In genomic region chr12:70659077-70659606, GRCh38 we compare ENCODE assay signal across 1 cellular context.
TF ChIP-seq lines count a peak whose summit lies in the region.

No MANE protein-coding gene starts in this region.

TF ChIP-seq in H1, 55 proteins besides CTCF, POLR2A, EP300 and RAD21:
- TF ChIP-seq BACH1 (IDR thresholded peaks at IDR 0.05; ENCODE audit: low read length), result no peak
- TF ChIP-seq KDM4A (IDR thresholded peaks at IDR 0.05; ENCODE audit: low read depth, low read length, severe bottlenecking), result no peak
- TF ChIP-seq NRF1 (IDR thresholded peaks at IDR 0.05; ENCODE audit: low read depth, low read length), result no peak
- no peak for TF ChIP-seq SIRT6 (IDR thresholded peaks at IDR 0.05; ENCODE audit: low read length)
- TF ChIP-seq RXRA (IDR thresholded peaks at IDR 0.05; ENCODE audit: insufficient read depth, low read depth, low read length), result no peak
- no peak for TF ChIP-seq KDM5A (IDR thresholded peaks at IDR 0.05; ENCODE audit: low read length)
- no peak for TF ChIP-seq SRF (IDR thresholded peaks at IDR 0.05; ENCODE audit: low read depth, low read length)
TF ChIP-seq in H1: peak in this region for 0.
